Comparison of ENCODE assay signal across 16 cellular contexts in the genomic region with DNA sequence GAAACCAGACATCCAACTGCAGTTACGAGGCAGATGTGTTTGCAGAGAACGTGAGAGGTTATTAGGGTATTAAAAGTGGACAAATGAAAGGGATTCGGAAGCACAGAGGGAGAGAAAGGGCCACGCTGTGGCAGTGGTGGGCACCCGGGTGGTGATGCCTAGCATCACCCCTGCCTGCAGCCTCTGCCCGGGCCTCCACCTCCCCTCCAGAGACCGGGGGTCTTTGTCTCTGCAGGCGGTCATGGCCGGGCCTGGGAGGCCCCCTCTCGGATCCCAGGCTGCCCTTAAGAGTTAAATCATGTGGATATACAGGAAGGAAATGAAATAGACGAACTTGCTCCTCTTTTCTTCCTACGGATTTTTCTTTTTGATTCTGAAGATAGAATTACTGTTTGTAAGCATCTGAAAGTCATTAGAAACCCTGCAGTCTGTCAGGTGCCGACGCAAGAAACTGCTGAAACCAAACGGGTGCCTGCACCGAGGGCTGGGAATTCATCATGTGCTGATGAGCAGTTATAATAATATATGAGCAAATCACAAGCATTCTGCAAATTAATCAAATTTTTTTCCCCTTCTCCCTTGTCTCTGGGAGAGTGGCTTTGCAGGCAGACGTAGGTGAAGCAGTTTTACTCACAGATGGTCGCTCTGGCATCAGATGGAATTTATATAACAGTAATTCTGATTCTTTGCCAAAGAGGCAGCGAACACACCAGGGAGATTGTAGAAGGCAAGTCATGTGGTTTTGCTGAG.
A peak's percentile ranks its signal among the peaks of the same experiment; 100 is the strongest.
DNase-seq lines count a peak whose midpoint lies in the region; ATAC-seq and TF ChIP-seq lines count a peak whose summit lies in the region.
"Had no signal": no experiment of that assay in that cellular context is flagged by ENCODE, and none has a peak within 500 bp of the region (broad histone marks: within the 10 kb centered on the region; RNA-seq: fewer than 3 reads in every experiment).

No MANE protein-coding gene starts in this region.

- no peak overlapping the region for H3K4me3 Mint-ChIP-seq in activated naive CD4-positive, alpha-beta T cell treated with anti-CD3 and anti-CD28 coated beads, Interleukin-2, amount 10 ng/mL, durations not matched to agents 7 days and 5 days
- no peak overlapping the region for H3K4me3 Mint-ChIP-seq in effector memory CD8-positive, alpha-beta T cell

- peaks cover 61% of the 10 kb centered on the region for H3K27me3 Mint-ChIP-seq in activated naive CD4-positive, alpha-beta T cell treated with anti-CD3 and anti-CD28 coated beads, Interleukin-2, amount 10 ng/mL, durations not matched to agents 7 days and 5 days
- H3K27me3 Mint-ChIP-seq in effector memory CD8-positive, alpha-beta T cell = peaks cover 39 to 83% of the 10 kb centered on the region in 2 donors

- DNase-seq in breast epithelium (ENCODE audit: low spot score in 2 of 2) = no peak
- DNase-seq in mammary epithelial cell = no peak
- DNase-seq in fibroblast of lung (ENCODE audit: low read depth in 2 of 2) = peak in 1 of 2 donors; percentile 6
- DNase-seq in osteoblast (ENCODE audit: insufficient read length, low spot score, missing footprints) = no peak
- no peak for DNase-seq in upper lobe of right lung
- DNase-seq in NCI-H345 treated with DMSO at 0.1 percent for 48 hours (lab: John Stamatoyannopoulos, UW; ENCODE audit: unreplicated experiment) = no peak
- DNase-seq in activated naive CD4-positive, alpha-beta T cell treated with anti-CD3 and anti-CD28 coated beads, Interleukin-2, amount 10 ng/mL, durations not matched to agents 7 days and 5 days = no peak
- no peak for DNase-seq in effector memory CD8-positive, alpha-beta T cell
- DNase-seq: 8988T; activated CD4-positive, CD25-positive, alpha-beta regulatory T cell treated with anti-CD3 and anti-CD28 coated beads, Interleukin-2, amount 50 U/mL, for 72 hours; activated naive CD4-positive, alpha-beta T cell treated with Interleukin-2 at 50 U/mL for 16 hours; DND-41; effector CD4-positive, alpha-beta T cell; naive thymus-derived CD8-positive, alpha-beta T cell; trophoblast cell had no signal

- H3K9me3 ChIP-seq in breast epithelium (no peaks in the 10 kb centered on the region), mammary epithelial cell (replicated peaks; ENCODE audit: insufficient read depth, low read length) (no peaks in the 10 kb centered on the region), fibroblast of lung (ENCODE audit: control insufficient read depth, insufficient read depth, low read depth, low read length) (no peaks in the 10 kb centered on the region), osteoblast (ENCODE audit: low read depth, low read length) (no peaks in the 10 kb centered on the region), upper lobe of right lung (no peaks in the 10 kb centered on the region)
- H3K9me3 ChIP-seq: SJSA1 had no signal

- no peaks in the 10 kb centered on the region for H3K4me1 Mint-ChIP-seq in activated naive CD4-positive, alpha-beta T cell treated with anti-CD3 and anti-CD28 coated beads, Interleukin-2, amount 10 ng/mL, durations not matched to agents 7 days and 5 days
- peaks cover 3 to 7% of the 10 kb centered on the region in 2 donors for H3K4me1 Mint-ChIP-seq in effector memory CD8-positive, alpha-beta T cell (ENCODE audit: low read depth in 2 of 2)

- TF ChIP-seq CTCF in breast epithelium (IDR thresholded peaks at IDR 0.05) (no peak), mammary epithelial cell (conservative IDR thresholded peaks at IDR 0.05 in 1 of 2, IDR thresholded peaks at IDR 0.05 in 1 of 2; ENCODE audit: extremely low read depth in 1 of 2, insufficient read depth in 1 of 2, low read depth in 1 of 2, low read length in 2 of 2) (no peak), fibroblast of lung (conservative IDR thresholded peaks at IDR 0.05 in 1 of 2, IDR thresholded peaks at IDR 0.05 in 1 of 2; ENCODE audit: low read depth in 1 of 2, low read length in 2 of 2) (no peak), osteoblast (IDR thresholded peaks at IDR 0.05; ENCODE audit: extremely low read depth, low read depth, low read length) (no peak), upper lobe of right lung (IDR thresholded peaks at IDR 0.05) (no peak)

- ATAC-seq in upper lobe of right lung = no peak
- no peak for ATAC-seq in effector memory CD8-positive, alpha-beta T cell (replicated peaks)
- ATAC-seq: naive thymus-derived CD8-positive, alpha-beta T cell had no signal

- no peak for TF ChIP-seq POLR2A in breast epithelium (IDR thresholded peaks at IDR 0.05)

- no peaks in the 10 kb centered on the region for H4K20me1 ChIP-seq in mammary epithelial cell (ENCODE audit: insufficient read depth, low read length)
- no peaks in the 10 kb centered on the region for H4K20me1 ChIP-seq in fibroblast of lung (ENCODE audit: control insufficient read depth, extremely low read depth, insufficient read depth, low read length)
- H4K20me1 ChIP-seq in osteoblast (ENCODE audit: insufficient read depth, low read length) = no peaks in the 10 kb centered on the region

- intact Hi-C loops in breast epithelium (cut with DNase I; ENCODE audit: low total_unique reads) (no loop called here), mammary epithelial cell (cut with micrococcal nuclease) (no loop called here), upper lobe of right lung (cut with DNase I) (no loop called here)

- H3K4me3 ChIP-seq in breast epithelium (peak overlapping the region; percentile 21 to 61 (median 38)), mammary epithelial cell (replicated peaks in 1 of 3; ENCODE audit: insufficient read depth in 1 of 3, low read depth in 2 of 3, low read length in 3 of 3) (no peak overlapping the region), fibroblast of lung (replicated peaks in 1 of 4; ENCODE audit: control extremely low read depth in 1 of 4, insufficient read depth in 1 of 4, low read depth in 3 of 4, low read length in 4 of 4) (peak overlapping the region in 2 of 4 experiments; percentile 37 to 46), osteoblast (ENCODE audit: insufficient read depth, low read length) (peak overlapping the region; percentile 12), upper lobe of right lung (peak overlapping the region; percentile 19)
- H3K4me3 ChIP-seq: SJSA1 had no signal

- H3K9me3 Mint-ChIP-seq in activated naive CD4-positive, alpha-beta T cell treated with anti-CD3 and anti-CD28 coated beads, Interleukin-2, amount 10 ng/mL, durations not matched to agents 7 days and 5 days = no peaks in the 10 kb centered on the region
- no peaks in the 10 kb centered on the region for H3K9me3 Mint-ChIP-seq in effector memory CD8-positive, alpha-beta T cell

- no peaks in the 10 kb centered on the region for H3K36me3 Mint-ChIP-seq in activated naive CD4-positive, alpha-beta T cell treated with anti-CD3 and anti-CD28 coated beads, Interleukin-2, amount 10 ng/mL, durations not matched to agents 7 days and 5 days
- H3K36me3 Mint-ChIP-seq in effector memory CD8-positive, alpha-beta T cell (ENCODE audit: insufficient read depth) = no peaks in the 10 kb centered on the region
- H3K36me3 Mint-ChIP-seq: naive thymus-derived CD8-positive, alpha-beta T cell had no signal

- peaks cover 0 to 5% of the 10 kb centered on the region in 2 donors for H3K4me1 ChIP-seq in breast epithelium
- no peaks in the 10 kb centered on the region for H3K4me1 ChIP-seq in mammary epithelial cell (ENCODE audit: insufficient read depth, low read length)
- H3K4me1 ChIP-seq in fibroblast of lung (ENCODE audit: control insufficient read depth, extremely low read depth, insufficient read depth, low read length) = no peaks in the 10 kb centered on the region
- no peaks in the 10 kb centered on the region for H3K4me1 ChIP-seq in osteoblast (ENCODE audit: insufficient read depth, low read length)
- no peaks in the 10 kb centered on the region for H3K4me1 ChIP-seq in upper lobe of right lung

- H3K4me2 ChIP-seq in mammary epithelial cell (ENCODE audit: insufficient read depth, low read depth, low read length) = no peak overlapping the region
- H3K4me2 ChIP-seq in fibroblast of lung (ENCODE audit: extremely low read depth, insufficient read depth, low read length) = peak overlapping the region; percentile 64
- peak overlapping the region; percentile 29 for H3K4me2 ChIP-seq in osteoblast (ENCODE audit: insufficient read depth, low read length)

- WGBS in mammary epithelial cell (ENCODE audit: low coverage, missing lambda C conversion rate) = 61% methylated on average over 12 of the region's 19 CpGs

- dilution Hi-C loops in mammary epithelial cell (cut with HindIII; ENCODE audit: low sequenced_read_pairs) = no loop called here

- no TSS peak for BruUV-seq in mammary epithelial cell (replicated peaks; lab: Mats Ljungman, UMichigan)

- H3K9ac ChIP-seq in mammary epithelial cell (ENCODE audit: insufficient read depth, low read length) = no peak overlapping the region
- H3K9ac ChIP-seq in fibroblast of lung (ENCODE audit: insufficient read depth, low read length) = no peak overlapping the region

- H3K27me3 ChIP-seq in breast epithelium (peaks cover 0 to 3% of the 10 kb centered on the region in 2 donors), mammary epithelial cell (ENCODE audit: insufficient read depth, low read length) (no peaks in the 10 kb centered on the region), fibroblast of lung (ENCODE audit: control insufficient read depth, insufficient read depth, low read length) (peaks cover 11% of the 10 kb centered on the region), osteoblast (ENCODE audit: insufficient read depth, low read length) (peaks cover 17% of the 10 kb centered on the region), upper lobe of right lung (peaks cover 22% of the 10 kb centered on the region)
- H3K27me3 ChIP-seq: SJSA1 had no signal

- in situ Hi-C loops in mammary epithelial cell (cut with MboI; ENCODE audit: low sequenced_read_pairs in 2 of 2) = loop anchor here in 1 of 2 donors (25.0 kb wide), 2 partner anchors 1520 to 1870 kb away; no protein-coding TSS in a partner anchor

- CTCF ChIA-PET in mammary epithelial cell (lab: Charles Lee; ENCODE audit: low non-redundant PET) = no interaction called here
- CTCF ChIA-PET in activated naive CD4-positive, alpha-beta T cell treated with anti-CD3 and anti-CD28 coated beads, Interleukin-2, amount 10 ng/mL, durations not matched to agents 7 days and 5 days (lab: Charles Lee) = no interaction called here

- H3K36me3 ChIP-seq in breast epithelium (no peaks in the 10 kb centered on the region), mammary epithelial cell (ENCODE audit: insufficient read depth, low read length) (no peaks in the 10 kb centered on the region), fibroblast of lung (ENCODE audit: control insufficient read depth, insufficient read depth, low read length) (no peaks in the 10 kb centered on the region), osteoblast (ENCODE audit: insufficient read depth, low read length) (no peaks in the 10 kb centered on the region), upper lobe of right lung (no peaks in the 10 kb centered on the region)
- H3K36me3 ChIP-seq: SJSA1 had no signal

- H3K79me2 ChIP-seq in mammary epithelial cell (ENCODE audit: insufficient read depth, low read length) (no peaks in the 10 kb centered on the region), fibroblast of lung (ENCODE audit: control insufficient read depth, insufficient read depth, low read length) (no peaks in the 10 kb centered on the region), osteoblast (ENCODE audit: insufficient read depth, low read length) (no peaks in the 10 kb centered on the region)

- no peak overlapping the region for H3K27ac Mint-ChIP-seq in activated naive CD4-positive, alpha-beta T cell treated with anti-CD3 and anti-CD28 coated beads, Interleukin-2, amount 10 ng/mL, durations not matched to agents 7 days and 5 days
- H3K27ac Mint-ChIP-seq in effector memory CD8-positive, alpha-beta T cell = no peak overlapping the region
- H3K27ac Mint-ChIP-seq: naive thymus-derived CD8-positive, alpha-beta T cell had no signal

- H3K27ac ChIP-seq in breast epithelium (peak overlapping the region; percentile 44 to 85), mammary epithelial cell (ENCODE audit: insufficient read depth, low read depth, low read length) (no peak overlapping the region), fibroblast of lung (ENCODE audit: insufficient read depth, low read length) (no peak overlapping the region), osteoblast (ENCODE audit: low read depth, low read length) (no peak overlapping the region), upper lobe of right lung (no peak overlapping the region)
- H3K27ac ChIP-seq: SJSA1 had no signal

- H2AFZ ChIP-seq in mammary epithelial cell (ENCODE audit: low read depth, low read length) (no peak overlapping the region), fibroblast of lung (ENCODE audit: low read length) (no peak overlapping the region), osteoblast (ENCODE audit: low read length) (peak overlapping the region; percentile 50)

Comparison
In these comparisons a context has a peak if more than half of its experiments do, and no peak if none do; other contexts are left out.
1. H3K27ac ChIP-seq: peak in breast epithelium (2 of 2); none in mammary epithelial cell (single experiment), fibroblast of lung (single experiment), osteoblast (single experiment) and upper lobe of right lung (single experiment).
2. H3K4me3 ChIP-seq: peak in breast epithelium (3 of 3), osteoblast (single experiment) and upper lobe of right lung (single experiment); none in mammary epithelial cell (0 of 3).